15 cellular contexts compared by ENCODE assay signal in genomic region chr18:48740068-48740440, GRCh38.
DNase-seq lines count a peak whose midpoint lies in the region; ATAC-seq and TF ChIP-seq lines count a peak whose summit lies in the region.
"Had no signal": no experiment of that assay in that cellular context is flagged by ENCODE, and none has a peak within 500 bp of the region (broad histone marks: within the 10 kb centered on the region; RNA-seq: fewer than 3 reads in every experiment).

No MANE protein-coding gene starts in this region.

- WGBS in testis, 2 donors, result 60 to 72% methylated on average over 4 of the region's 4 CpGs

- H3K36me3 Mint-ChIP-seq in brain, result peaks cover under 1% of the 10 kb centered on the region
- H3K36me3 Mint-ChIP-seq in endothelial cell (ENCODE audit: low read depth, unreplicated experiment), result peaks cover 7% of the 10 kb centered on the region
- H3K36me3 Mint-ChIP-seq in osteocyte (ENCODE audit: unreplicated experiment), result peaks cover 16% of the 10 kb centered on the region
- H3K36me3 Mint-ChIP-seq in naive thymus-derived CD4-positive, alpha-beta T cell, result no peaks in the 10 kb centered on the region

- CTCF ChIA-PET in naive thymus-derived CD4-positive, alpha-beta T cell (lab: Charles Lee), result no interaction called here

- no peak overlapping the region for H3K4me3 ChIP-seq in testis
- H3K4me3 ChIP-seq in naive thymus-derived CD4-positive, alpha-beta T cell (ENCODE audit: low read length), result no peak overlapping the region
- no peak overlapping the region for H3K4me3 ChIP-seq in Peyer's patch
- H3K4me3 ChIP-seq: BLaER1 treated with 17β-estradiol and CSF1 and Interleukin-3, amounts not matched to agents 10 nM and 100 nM had no signal

- peaks cover 61% of the 10 kb centered on the region for H3K4me1 Mint-ChIP-seq in brain
- H3K4me1 Mint-ChIP-seq in endothelial cell (ENCODE audit: unreplicated experiment), result peaks cover 22% of the 10 kb centered on the region
- H3K4me1 Mint-ChIP-seq in osteocyte (ENCODE audit: unreplicated experiment), result peaks cover 66% of the 10 kb centered on the region
- peaks cover 0 to 6% (median 5%) of the 10 kb centered on the region in 7 donors for H3K4me1 Mint-ChIP-seq in naive thymus-derived CD4-positive, alpha-beta T cell

- no peaks in the 10 kb centered on the region for H3K9me3 ChIP-seq in testis
- no peaks in the 10 kb centered on the region for H3K9me3 ChIP-seq in naive thymus-derived CD4-positive, alpha-beta T cell (ENCODE audit: control insufficient read depth in 2 of 3, low read length in 3 of 3)
- H3K9me3 ChIP-seq in Peyer's patch, result no peaks in the 10 kb centered on the region
- H3K9me3 ChIP-seq: BLaER1 treated with 17β-estradiol and CSF1 and Interleukin-3, amounts not matched to agents 10 nM and 100 nM had no signal

- H3K36me3 ChIP-seq in testis (ENCODE audit: low read depth, missing control alignments), result no peaks in the 10 kb centered on the region
- no peaks in the 10 kb centered on the region for H3K36me3 ChIP-seq in naive thymus-derived CD4-positive, alpha-beta T cell (ENCODE audit: control insufficient read depth in 2 of 3, insufficient read depth in 3 of 3, low read length in 3 of 3)
- no peaks in the 10 kb centered on the region for H3K36me3 ChIP-seq in Peyer's patch

- H3K4me3 Mint-ChIP-seq in brain (no peak overlapping the region), endothelial cell (ENCODE audit: unreplicated experiment) (no peak overlapping the region), osteocyte (ENCODE audit: unreplicated experiment) (no peak overlapping the region)
- H3K4me3 Mint-ChIP-seq in naive thymus-derived CD4-positive, alpha-beta T cell, result no peak overlapping the region

- intact Hi-C loops in testis (cut with DNase I; ENCODE audit: low total_unique reads), result no loop called here
- intact Hi-C loops in naive thymus-derived CD4-positive, alpha-beta T cell (cut with micrococcal nuclease), result no loop called here

- TF ChIP-seq POLR2A in testis (IDR thresholded peaks at IDR 0.05) (no peak), Peyer's patch (IDR thresholded peaks at IDR 0.05) (no peak)

- no peaks in the 10 kb centered on the region for H3K9me3 Mint-ChIP-seq in brain
- H3K9me3 Mint-ChIP-seq in endothelial cell (ENCODE audit: unreplicated experiment), result no peaks in the 10 kb centered on the region
- no peaks in the 10 kb centered on the region for H3K9me3 Mint-ChIP-seq in osteocyte (ENCODE audit: unreplicated experiment)
- no peaks in the 10 kb centered on the region for H3K9me3 Mint-ChIP-seq in naive thymus-derived CD4-positive, alpha-beta T cell

- TF ChIP-seq CTCF in brain (conservative IDR thresholded peaks at IDR 0.05) (no peak), endothelial cell (IDR thresholded peaks at IDR 0.05; ENCODE audit: unreplicated experiment) (no peak), osteocyte (IDR thresholded peaks at IDR 0.05) (no peak), testis (IDR thresholded peaks at IDR 0.05) (no peak), Peyer's patch (IDR thresholded peaks at IDR 0.05) (no peak)

- no peak for ATAC-seq in naive thymus-derived CD4-positive, alpha-beta T cell
- ATAC-seq: HepG2 had no signal

- H3K27ac Mint-ChIP-seq in brain, result peak overlapping the region in 3 of 5 experiments; percentile 2 to 60 (median 44)
- H3K27ac Mint-ChIP-seq in endothelial cell (ENCODE audit: unreplicated experiment), result peak overlapping the region; percentile 61
- H3K27ac Mint-ChIP-seq in osteocyte (ENCODE audit: unreplicated experiment), result peak overlapping the region; percentile 3
- H3K27ac Mint-ChIP-seq in naive thymus-derived CD4-positive, alpha-beta T cell, result no peak overlapping the region

- DNase-seq in endothelial cell (ENCODE audit: low spot score) (no peak), osteocyte (ENCODE audit: extremely low spot score, unreplicated experiment) (no peak), testis (peak; percentile 37), nucleus accumbens (lab: John Stamatoyannopoulos, UW) (no peak), Peyer's patch (no peak)
- DNase-seq in naive thymus-derived CD4-positive, alpha-beta T cell, result no peak
- DNase-seq: DMS 273 treated with DMSO at 0.1 percent for 48 hours, NCI-H1092, NCI-H2107, NCI-H226, NCI-H526 had no signal

- H3K27me3 ChIP-seq in testis (no peaks in the 10 kb centered on the region), Peyer's patch (no peaks in the 10 kb centered on the region)
- H3K27me3 ChIP-seq in naive thymus-derived CD4-positive, alpha-beta T cell (ENCODE audit: control insufficient read depth in 2 of 2, insufficient read depth in 2 of 2, low read length in 2 of 2), result no peaks in the 10 kb centered on the region
- H3K27me3 ChIP-seq: BLaER1 treated with 17β-estradiol and CSF1 and Interleukin-3, amounts not matched to agents 10 nM and 100 nM had no signal

- POLR2A ChIA-PET in naive thymus-derived CD4-positive, alpha-beta T cell (lab: Charles Lee), result no interaction called here

- H3K27me3 Mint-ChIP-seq in brain (no peaks in the 10 kb centered on the region), endothelial cell (ENCODE audit: unreplicated experiment) (peaks cover 4% of the 10 kb centered on the region), osteocyte (ENCODE audit: unreplicated experiment) (no peaks in the 10 kb centered on the region)
- peaks cover 0 to 4% (median 0%) of the 10 kb centered on the region in 5 donors for H3K27me3 Mint-ChIP-seq in naive thymus-derived CD4-positive, alpha-beta T cell

- H3K4me1 ChIP-seq in testis (peaks cover 7% of the 10 kb centered on the region), Peyer's patch (peaks cover 0 to 5% (median 0%) of the 10 kb centered on the region in 4 donors)
- H3K4me1 ChIP-seq in naive thymus-derived CD4-positive, alpha-beta T cell (ENCODE audit: control insufficient read depth in 2 of 2, insufficient read depth in 2 of 2, low read length in 2 of 2), result no peaks in the 10 kb centered on the region

- no peak overlapping the region for H3K27ac ChIP-seq in testis
- H3K27ac ChIP-seq in naive thymus-derived CD4-positive, alpha-beta T cell (ENCODE audit: low read depth, low read length), result no peak overlapping the region
- no peak overlapping the region for H3K27ac ChIP-seq in Peyer's patch
- H3K27ac ChIP-seq: BLaER1 treated with 17β-estradiol and CSF1 and Interleukin-3, amounts not matched to agents 10 nM and 100 nM; KMS-11 had no signal

Comparison
In these comparisons a context has a peak if more than half of its experiments do, and no peak if none do; other contexts are left out.
1. H3K27ac Mint-ChIP-seq: peak in brain (3 of 5), endothelial cell (single experiment) and osteocyte (single experiment); none in naive thymus-derived CD4-positive, alpha-beta T cell (0 of 9).